Comparison of ENCODE assay signal across 22 cellular contexts in genomic region chr15:51075364-51075763, GRCh38. TPM values are rescaled to one million over a fixed set of nuclear protein-coding genes. Genes with fewer than 3 reads are reported as not detected.
DNase-seq lines count a peak whose midpoint lies in the region; ATAC-seq and TF ChIP-seq lines count a peak whose summit lies in the region.
"Had no signal": no experiment of that assay in that cellular context is flagged by ENCODE, and none has a peak within 500 bp of the region (broad histone marks: within the 10 kb centered on the region; RNA-seq: fewer than 3 reads in every experiment).

No MANE protein-coding gene starts in this region.

- ATAC-seq in heart right ventricle = peak; percentile 60 to 93 (median 84)
- no peak for ATAC-seq in HG02870 (IDR thresholded peaks at IDR 0.05; ENCODE audit: unreplicated experiment)
- ATAC-seq: K562 had no signal

- H3K27me3 ChIP-seq in ascending aorta (no peaks in the 10 kb centered on the region), heart right ventricle (no peaks in the 10 kb centered on the region), skeletal muscle satellite cell (ENCODE audit: control insufficient read depth, insufficient read depth, low read length) (no peaks in the 10 kb centered on the region), brain microvascular endothelial cell (replicated peaks) (no peaks in the 10 kb centered on the region)
- H3K27me3 ChIP-seq: dorsolateral prefrontal cortex, neural progenitor cell had no signal

- H3K36me3 ChIP-seq in ascending aorta (no peaks in the 10 kb centered on the region), heart right ventricle (no peaks in the 10 kb centered on the region), skeletal muscle satellite cell (ENCODE audit: insufficient read depth, low read length) (no peaks in the 10 kb centered on the region), brain microvascular endothelial cell (replicated peaks) (no peaks in the 10 kb centered on the region)
- H3K36me3 ChIP-seq: neural progenitor cell had no signal

- intact Hi-C loops in ascending aorta (cut with DNase I) (loop anchor here (5.0 to 10.0 kb wide), 2 partner anchors 57 to 119 kb away; no protein-coding TSS in a partner anchor), heart right ventricle (cut with DNase I) (loop anchor here in 1 of 10 donors (10.0 kb wide), 1 partner anchor 59 kb away; no protein-coding TSS in a partner anchor)

- H3K9ac ChIP-seq in skeletal muscle satellite cell (ENCODE audit: low read depth, low read length) = no peak overlapping the region
- H3K9ac ChIP-seq: neural progenitor cell had no signal

- H3K4me3 ChIP-seq in ascending aorta = peak overlapping the region in 1 of 2 donors; percentile 28
- no peak overlapping the region for H3K4me3 ChIP-seq in heart right ventricle
- no peak overlapping the region for H3K4me3 ChIP-seq in skeletal muscle satellite cell (ENCODE audit: low read length)
- H3K4me3 ChIP-seq in brain microvascular endothelial cell (ENCODE audit: low read depth, low read length) = no peak overlapping the region
- H3K4me3 ChIP-seq: dorsolateral prefrontal cortex, K562, neural progenitor cell had no signal

- peak overlapping the region; percentile 81 to 89 for H3K27ac ChIP-seq in ascending aorta
- H3K27ac ChIP-seq in heart right ventricle = peak overlapping the region in 7 of 10 donors; percentile 7 to 80 (median 72)
- no peak overlapping the region for H3K27ac ChIP-seq in brain microvascular endothelial cell
- H3K27ac ChIP-seq: neural progenitor cell, VCaP had no signal

- H3K4me1 ChIP-seq in ascending aorta = peaks cover 6 to 22% of the 10 kb centered on the region in 2 donors
- H3K4me1 ChIP-seq in heart right ventricle = peaks cover 0 to 35% (median 15%) of the 10 kb centered on the region in 9 donors
- H3K4me1 ChIP-seq in skeletal muscle satellite cell (ENCODE audit: control insufficient read depth, insufficient read depth, low read length) = peaks cover 30% of the 10 kb centered on the region
- H3K4me1 ChIP-seq: neural progenitor cell had no signal

- in situ Hi-C loops in brain microvascular endothelial cell (cut with HindIII; ENCODE audit: low pct_ligation_motif_present, low sequenced_read_pairs) = no loop called here

- TF ChIP-seq CTCF in ascending aorta (IDR thresholded peaks at IDR 0.05) = no peak
- TF ChIP-seq CTCF in heart right ventricle (IDR thresholded peaks at IDR 0.05) = no peak
- no peak for TF ChIP-seq CTCF in brain microvascular endothelial cell (IDR thresholded peaks at IDR 0.05; ENCODE audit: low read depth, low read length, missing control alignments)

- DNase-seq in AG20443 (ENCODE audit: low spot score) (peak; percentile 40), ascending aorta (ENCODE audit: low spot score in 2 of 2) (peak in 1 of 2 donors; percentile 81), heart right ventricle (peak in 1 of 2 donors; percentile 66), brain microvascular endothelial cell (no peak), NCI-H146 treated with DMSO at 0.1 percent for 48 hours (lab: John Stamatoyannopoulos, UW; ENCODE audit: unreplicated experiment) (no peak)
- no peak for DNase-seq in effector CD4-positive, alpha-beta T cell
- DNase-seq: activated gamma-delta T cell; CD4-positive, CD25-positive, alpha-beta regulatory T cell; DMS 273 treated with DMSO at 0.1 percent for 48 hours; glutamatergic neuron; NCI-H146; NCI-H748 treated with DMSO at 0.1 percent for 48 hours; OCI-M1; stimulated activated CD4-positive, alpha-beta T cell treated with anti-CD3 and anti-CD28 coated beads, Interleukin-4, amount 100 ng/mL, for 4 hours had no signal

- 51 to 57% methylated on average over 5 of the region's 5 CpGs for WGBS in heart right ventricle, 2 donors

- H3K4me2 ChIP-seq in skeletal muscle satellite cell (ENCODE audit: low read length) = peak overlapping the region; percentile 9
- H3K4me2 ChIP-seq: neural progenitor cell had no signal

- H3K9me3 ChIP-seq in ascending aorta = no peaks in the 10 kb centered on the region
- no peaks in the 10 kb centered on the region for H3K9me3 ChIP-seq in heart right ventricle
- no peaks in the 10 kb centered on the region for H3K9me3 ChIP-seq in skeletal muscle satellite cell (replicated peaks; ENCODE audit: low read length)

RNA-seq across cellular contexts. Expression of gene TNFAIP8L3, which starts 19.3 kb away (rescaled TPM):
- total RNA-seq in ascending aorta = 2.6 TPM
- 1 to 10 TPM; 2.2 to 9.3 (median 3.4) TPM for total RNA-seq in heart right ventricle
- 10 to 100 TPM in 1 of 2 donors, 1 to 10 TPM in 1; 1.3 to 14.4 TPM for polyA plus RNA-seq in heart right ventricle
- 20.5 and 28.4 TPM in 2 replicates for total RNA-seq in skeletal muscle satellite cell (2012; rRNA removed)
- total RNA-seq: CD4-positive, CD25-positive, alpha-beta regulatory T cell; epithelial cell of proximal tubule; K562; progenitor cell of endocrine pancreas had no signal
- polyA plus RNA-seq: CD4-positive, CD25-positive, alpha-beta regulatory T cell had no signal
